2 cellular contexts compared by ENCODE assay signal in the genomic region with DNA sequence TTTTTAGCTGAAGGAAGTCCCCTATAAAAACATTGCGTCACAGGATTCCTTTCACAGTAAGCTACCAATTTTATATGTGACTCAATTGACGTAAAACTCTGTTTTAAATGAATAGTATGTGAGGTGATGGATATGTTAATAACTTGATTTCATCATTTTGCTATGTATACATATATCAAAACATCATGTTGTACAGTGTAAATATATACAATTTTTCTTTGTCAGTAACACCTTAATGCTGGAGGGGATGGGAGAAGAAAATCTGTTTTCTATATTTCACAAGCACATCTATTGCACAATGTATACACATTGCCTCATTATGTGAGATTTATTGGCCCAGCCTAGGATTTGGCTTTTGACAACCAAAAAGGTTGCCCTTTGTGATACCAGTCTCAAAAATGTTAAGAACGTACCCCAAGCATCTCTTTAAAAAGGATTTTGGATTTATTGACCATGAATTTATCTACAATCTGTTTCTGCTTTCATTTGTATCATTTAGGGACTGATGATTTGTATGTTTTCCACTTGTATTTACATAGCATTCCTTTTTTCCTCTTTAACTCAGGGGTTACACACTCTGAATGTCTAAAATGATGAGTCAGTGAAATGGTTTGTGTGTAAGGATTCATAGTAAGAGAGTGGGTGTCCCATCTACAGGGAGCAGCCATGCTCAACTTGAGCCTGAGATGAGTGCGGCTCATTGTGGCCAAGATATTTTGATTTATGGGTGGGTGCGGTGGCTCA.
TF ChIP-seq lines count a peak whose summit lies in the region.

No MANE protein-coding gene starts in this region.

TF ChIP-seq in IMR-90, 13 proteins besides CTCF, POLR2A, EP300 and RAD21:
- peak; percentile 53; the same call in 1 of the 2 replicates for TF ChIP-seq NFE2L2 (IDR thresholded peaks at IDR 0.05; ENCODE audit: low read depth, low read length)
- TF ChIP-seq, protein P1, sequence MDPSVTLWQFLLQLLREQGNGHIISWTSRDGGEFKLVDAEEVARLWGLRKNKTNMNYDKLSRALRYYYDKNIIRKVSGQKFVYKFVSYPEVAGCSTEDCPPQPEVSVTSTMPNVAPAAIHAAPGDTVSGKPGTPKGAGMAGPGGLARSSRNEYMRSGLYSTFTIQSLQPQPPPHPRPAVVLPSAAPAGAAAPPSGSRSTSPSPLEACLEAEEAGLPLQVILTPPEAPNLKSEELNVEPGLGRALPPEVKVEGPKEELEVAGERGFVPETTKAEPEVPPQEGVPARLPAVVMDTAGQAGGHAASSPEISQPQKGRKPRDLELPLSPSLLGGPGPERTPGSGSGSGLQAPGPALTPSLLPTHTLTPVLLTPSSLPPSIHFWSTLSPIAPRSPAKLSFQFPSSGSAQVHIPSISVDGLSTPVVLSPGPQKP (IDR thresholded peaks at IDR 0.05; ENCODE audit: borderline replicate concordance, low read depth, low read length): no peak
- peak; percentile 99 for TF ChIP-seq CEBPB (IDR thresholded peaks at IDR 0.05; ENCODE audit: low read depth, low read length)
- TF ChIP-seq MAZ (IDR thresholded peaks at IDR 0.05; ENCODE audit: borderline replicate concordance, low read depth, low read length): no peak
- TF ChIP-seq RCOR1 (IDR thresholded peaks at IDR 0.05; ENCODE audit: insufficient replicate concordance, low read length): no peak
- no peak for TF ChIP-seq BHLHE40 (IDR thresholded peaks at IDR 0.05; ENCODE audit: low read depth, low read length)
- TF ChIP-seq, protein P2, sequence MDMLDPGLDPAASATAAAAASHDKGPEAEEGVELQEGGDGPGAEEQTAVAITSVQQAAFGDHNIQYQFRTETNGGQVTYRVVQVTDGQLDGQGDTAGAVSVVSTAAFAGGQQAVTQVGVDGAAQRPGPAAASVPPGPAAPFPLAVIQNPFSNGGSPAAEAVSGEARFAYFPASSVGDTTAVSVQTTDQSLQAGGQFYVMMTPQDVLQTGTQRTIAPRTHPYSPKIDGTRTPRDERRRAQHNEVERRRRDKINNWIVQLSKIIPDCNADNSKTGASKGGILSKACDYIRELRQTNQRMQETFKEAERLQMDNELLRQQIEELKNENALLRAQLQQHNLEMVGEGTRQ (IDR thresholded peaks at IDR 0.05; ENCODE audit: low read depth, low read length): no peak
- TF ChIP-seq MAFK (IDR thresholded peaks at IDR 0.05; ENCODE audit: low read depth, low read length): peak; percentile 99
- TF ChIP-seq RFX5 (IDR thresholded peaks at IDR 0.05; ENCODE audit: low read depth, low read length): no peak
- TF ChIP-seq CHD1 (IDR thresholded peaks at IDR 0.05; ENCODE audit: low read depth, low read length): no peak
- TF ChIP-seq SMC3 (IDR thresholded peaks at IDR 0.05; ENCODE audit: low read depth, low read length): no peak
- TF ChIP-seq FOS (IDR thresholded peaks at IDR 0.05; ENCODE audit: low read depth, low read length): 0 out of 2 replicates have a peak, but pooled peaks have one; percentile 20
- TF ChIP-seq MXI1 (IDR thresholded peaks at IDR 0.05; ENCODE audit: borderline replicate concordance, low read depth, low read length): no peak

TF ChIP-seq in liver, 16 proteins besides CTCF, POLR2A, EP300 and RAD21 (continued from another document):
- TF ChIP-seq, protein P3, sequence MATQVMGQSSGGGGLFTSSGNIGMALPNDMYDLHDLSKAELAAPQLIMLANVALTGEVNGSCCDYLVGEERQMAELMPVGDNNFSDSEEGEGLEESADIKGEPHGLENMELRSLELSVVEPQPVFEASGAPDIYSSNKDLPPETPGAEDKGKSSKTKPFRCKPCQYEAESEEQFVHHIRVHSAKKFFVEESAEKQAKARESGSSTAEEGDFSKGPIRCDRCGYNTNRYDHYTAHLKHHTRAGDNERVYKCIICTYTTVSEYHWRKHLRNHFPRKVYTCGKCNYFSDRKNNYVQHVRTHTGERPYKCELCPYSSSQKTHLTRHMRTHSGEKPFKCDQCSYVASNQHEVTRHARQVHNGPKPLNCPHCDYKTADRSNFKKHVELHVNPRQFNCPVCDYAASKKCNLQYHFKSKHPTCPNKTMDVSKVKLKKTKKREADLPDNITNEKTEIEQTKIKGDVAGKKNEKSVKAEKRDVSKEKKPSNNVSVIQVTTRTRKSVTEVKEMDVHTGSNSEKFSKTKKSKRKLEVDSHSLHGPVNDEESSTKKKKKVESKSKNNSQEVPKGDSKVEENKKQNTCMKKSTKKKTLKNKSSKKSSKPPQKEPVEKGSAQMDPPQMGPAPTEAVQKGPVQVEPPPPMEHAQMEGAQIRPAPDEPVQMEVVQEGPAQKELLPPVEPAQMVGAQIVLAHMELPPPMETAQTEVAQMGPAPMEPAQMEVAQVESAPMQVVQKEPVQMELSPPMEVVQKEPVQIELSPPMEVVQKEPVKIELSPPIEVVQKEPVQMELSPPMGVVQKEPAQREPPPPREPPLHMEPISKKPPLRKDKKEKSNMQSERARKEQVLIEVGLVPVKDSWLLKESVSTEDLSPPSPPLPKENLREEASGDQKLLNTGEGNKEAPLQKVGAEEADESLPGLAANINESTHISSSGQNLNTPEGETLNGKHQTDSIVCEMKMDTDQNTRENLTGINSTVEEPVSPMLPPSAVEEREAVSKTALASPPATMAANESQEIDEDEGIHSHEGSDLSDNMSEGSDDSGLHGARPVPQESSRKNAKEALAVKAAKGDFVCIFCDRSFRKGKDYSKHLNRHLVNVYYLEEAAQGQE (IDR thresholded peaks at IDR 0.05): no peak
- TF ChIP-seq RXRA (IDR thresholded peaks at IDR 0.05) (peak; percentile 46 to 77), HNF4G (IDR thresholded peaks at IDR 0.05) (no peak), YY1 (IDR thresholded peaks at IDR 0.05) (peak; percentile 56), TAF1 (conservative IDR thresholded peaks at IDR 0.05) (no peak), FOXA1 (IDR thresholded peaks at IDR 0.05) (no peak), JUND (IDR thresholded peaks at IDR 0.05) (peak in 1 of 2 donors; percentile 57), NR2F2 (IDR thresholded peaks at IDR 0.05) (peak; percentile 19), EGR1 (IDR thresholded peaks at IDR 0.05; ENCODE audit: low read depth in 2 of 2) (peak in 1 of 2 donors; percentile 39), GABPA (IDR thresholded peaks at IDR 0.05 in 1 of 2, conservative IDR thresholded peaks at IDR 0.05 in 1 of 2) (no peak), FOXA2 (IDR thresholded peaks at IDR 0.05) (peak; percentile 61), HNF4A (conservative IDR thresholded peaks at IDR 0.05) (peak; percentile 65 to 82)
- TF ChIP-seq, protein P4, sequence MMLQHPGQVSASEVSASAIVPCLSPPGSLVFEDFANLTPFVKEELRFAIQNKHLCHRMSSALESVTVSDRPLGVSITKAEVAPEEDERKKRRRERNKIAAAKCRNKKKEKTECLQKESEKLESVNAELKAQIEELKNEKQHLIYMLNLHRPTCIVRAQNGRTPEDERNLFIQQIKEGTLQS (IDR thresholded peaks at IDR 0.05): peak; percentile 77
- TF ChIP-seq, protein P5, sequence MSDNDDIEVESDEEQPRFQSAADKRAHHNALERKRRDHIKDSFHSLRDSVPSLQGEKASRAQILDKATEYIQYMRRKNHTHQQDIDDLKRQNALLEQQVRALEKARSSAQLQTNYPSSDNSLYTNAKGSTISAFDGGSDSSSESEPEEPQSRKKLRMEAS (IDR thresholded peaks at IDR 0.05): peak; percentile 55
- TF ChIP-seq, protein P6, sequence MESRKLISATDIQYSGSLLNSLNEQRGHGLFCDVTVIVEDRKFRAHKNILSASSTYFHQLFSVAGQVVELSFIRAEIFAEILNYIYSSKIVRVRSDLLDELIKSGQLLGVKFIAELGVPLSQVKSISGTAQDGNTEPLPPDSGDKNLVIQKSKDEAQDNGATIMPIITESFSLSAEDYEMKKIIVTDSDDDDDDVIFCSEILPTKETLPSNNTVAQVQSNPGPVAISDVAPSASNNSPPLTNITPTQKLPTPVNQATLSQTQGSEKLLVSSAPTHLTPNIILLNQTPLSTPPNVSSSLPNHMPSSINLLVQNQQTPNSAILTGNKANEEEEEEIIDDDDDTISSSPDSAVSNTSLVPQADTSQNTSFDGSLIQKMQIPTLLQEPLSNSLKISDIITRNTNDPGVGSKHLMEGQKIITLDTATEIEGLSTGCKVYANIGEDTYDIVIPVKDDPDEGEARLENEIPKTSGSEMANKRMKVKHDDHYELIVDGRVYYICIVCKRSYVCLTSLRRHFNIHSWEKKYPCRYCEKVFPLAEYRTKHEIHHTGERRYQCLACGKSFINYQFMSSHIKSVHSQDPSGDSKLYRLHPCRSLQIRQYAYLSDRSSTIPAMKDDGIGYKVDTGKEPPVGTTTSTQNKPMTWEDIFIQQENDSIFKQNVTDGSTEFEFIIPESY (IDR thresholded peaks at IDR 0.05): peak; percentile 76
